Comparison of ENCODE assay signal across 13 cellular contexts in the genomic region with DNA sequence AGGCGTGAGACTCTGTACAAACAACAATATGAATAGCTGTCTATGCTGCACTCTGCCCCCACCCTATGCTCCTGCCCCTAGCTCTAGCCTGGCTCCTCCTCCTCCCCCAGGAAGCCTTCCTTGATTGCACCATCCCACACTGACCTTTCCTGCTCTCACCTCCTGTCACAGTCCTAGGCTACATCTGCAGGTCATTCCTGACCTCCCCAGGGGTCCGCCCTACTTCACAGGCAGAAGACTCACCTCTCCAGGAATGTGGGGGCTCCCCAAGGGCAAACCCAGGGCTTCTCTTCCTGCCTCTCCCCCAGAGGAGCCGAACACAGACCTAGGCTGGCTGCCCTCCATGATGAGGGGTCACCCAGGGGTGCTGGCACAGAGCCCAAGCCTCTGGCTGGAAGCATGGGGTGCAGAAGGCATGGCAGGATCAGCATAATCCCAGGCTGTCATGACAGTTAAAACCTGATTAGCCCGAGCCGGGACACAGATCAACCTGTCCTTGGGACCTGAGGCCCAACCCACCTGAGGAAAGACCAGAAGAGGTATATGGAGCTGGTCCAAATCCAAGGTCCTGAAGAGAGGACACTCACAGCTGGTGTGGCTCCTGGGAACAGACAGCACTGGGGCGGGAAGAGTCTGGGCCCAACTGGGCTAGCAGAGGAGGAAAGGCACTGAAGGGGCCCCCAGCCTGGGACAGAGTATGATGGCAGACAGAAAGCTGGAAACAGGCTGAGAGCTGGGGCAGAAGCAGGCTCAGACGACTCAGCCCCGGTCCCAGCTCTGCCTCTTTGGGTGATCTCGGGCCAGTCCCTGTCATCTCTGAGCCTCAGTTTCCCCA. TPM values are rescaled to one million over a fixed set of nuclear protein-coding genes. Genes with fewer than 3 reads are reported as not detected.
DNase-seq lines count a peak whose midpoint lies in the region; ATAC-seq, FAIRE-seq and TF ChIP-seq lines count a peak whose summit lies in the region.
"Had no signal": no experiment of that assay in that cellular context is flagged by ENCODE, and none has a peak within 500 bp of the region (broad histone marks: within the 10 kb centered on the region; RNA-seq: fewer than 3 reads in every experiment).

No MANE protein-coding gene starts in this region.

- WGBS in A549 (ENCODE audit: missing lambda C conversion rate): 88% methylated on average over 8 of the region's 9 CpGs

- no peak overlapping the region for H3K27ac ChIP-seq in A549
- H3K27ac ChIP-seq: gastrocnemius medialis, KMS-11 had no signal

- H3K36me3 Mint-ChIP-seq in activated B cell treated with CpG ODN at 0.5 μM for 24 hours (ENCODE audit: low read depth): peaks cover 87% of the 10 kb centered on the region
- H3K36me3 Mint-ChIP-seq in memory B cell: peaks cover 12% of the 10 kb centered on the region

- H3K4me1 ChIP-seq in A549: peaks cover 14% of the 10 kb centered on the region

- CTCF ChIA-PET in A549 (lab: Yijun Ruan, JAX): interaction anchor here (0.8 to 36.0 kb wide), 5 partner anchors 10 to 50 kb away, joined by 3 to 681 read pairs (median 6); a partner anchor contains a TSS
- CTCF ChIA-PET in activated B cell treated with CpG ODN at 0.5 μM for 24 hours (lab: Charles Lee): interaction anchor here (1.5 to 17.7 kb wide), 2 partner anchors 25 to 48 kb away, joined by 3 to 403 read pairs; no protein-coding TSS in a partner anchor

- POLR2A ChIA-PET in A549 (lab: Yijun Ruan, JAX) (no interaction called here), activated B cell treated with CpG ODN at 0.5 μM for 24 hours (lab: Charles Lee) (interaction anchor here (0.5 to 12.1 kb wide), 8 partner anchors 9 to 667 kb away, joined by 3 to 214 read pairs (median 6); no protein-coding TSS in a partner anchor)

- H3K4me1 Mint-ChIP-seq in activated B cell treated with CpG ODN at 0.5 μM for 24 hours (peaks cover 98% of the 10 kb centered on the region), memory B cell (peaks cover 76% of the 10 kb centered on the region)

- H3K27ac Mint-ChIP-seq in activated B cell treated with CpG ODN at 0.5 μM for 24 hours (peak overlapping the region; percentile 84), memory B cell (peak overlapping the region; percentile 90)

- H3K4me3 ChIP-seq in A549: no peak overlapping the region
- H3K4me3 ChIP-seq: gastrocnemius medialis had no signal

- ATAC-seq in A549 (no peak), activated B cell treated with CpG ODN at 0.5 μM for 24 hours (ENCODE audit: low read depth) (no peak), memory B cell (ENCODE audit: low read depth) (no peak)
- ATAC-seq: gastrocnemius medialis had no signal

- no peak for FAIRE-seq in A549 (lab: Jason Lieb, UNC)
- no peak for FAIRE-seq in D721Med (lab: Jason Lieb, UNC)
- FAIRE-seq: islet of Langerhans had no signal

- no peak for TF ChIP-seq EP300 in A549 (IDR thresholded peaks at IDR 0.05)

- peak overlapping the region; percentile 96 for H3K4me3 Mint-ChIP-seq in activated B cell treated with CpG ODN at 0.5 μM for 24 hours
- H3K4me3 Mint-ChIP-seq in memory B cell: peak overlapping the region; percentile 84

- H3K9me3 Mint-ChIP-seq in activated B cell treated with CpG ODN at 0.5 μM for 24 hours: no peaks in the 10 kb centered on the region
- H3K9me3 Mint-ChIP-seq in memory B cell: no peaks in the 10 kb centered on the region

- TF ChIP-seq CTCF in A549 (IDR thresholded peaks at IDR 0.05) (no peak), D721Med (IDR thresholded peaks at IDR 0.05; ENCODE audit: insufficient read depth, missing control alignments) (no peak), activated B cell treated with CpG ODN at 0.5 μM for 24 hours (IDR thresholded peaks at IDR 0.05) (no peak)

- no peak for TF ChIP-seq POLR2A in A549 (IDR thresholded peaks at IDR 0.05; ENCODE audit: low read length)

- intact Hi-C loops in activated B cell treated with CpG ODN at 0.5 μM for 24 hours (cut with micrococcal nuclease): no loop called here

- TF ChIP-seq RAD21 in A549 (conservative IDR thresholded peaks at IDR 0.05 in 1 of 2, IDR thresholded peaks at IDR 0.05 in 1 of 2): no peak

- no peak overlapping the region for H3K4me2 ChIP-seq in A549
- H3K4me2 ChIP-seq: KMS-11 had no signal

- no peaks in the 10 kb centered on the region for H3K27me3 Mint-ChIP-seq in activated B cell treated with CpG ODN at 0.5 μM for 24 hours
- H3K27me3 Mint-ChIP-seq in memory B cell: no peaks in the 10 kb centered on the region

- no peaks in the 10 kb centered on the region for H3K9me3 ChIP-seq in A549
- H3K9me3 ChIP-seq: gastrocnemius medialis had no signal

- DNase-seq in A549 (ENCODE audit: low read depth in 1 of 2, low spot score in 1 of 2): no peak
- peak; percentile 57 for DNase-seq in D721Med (ENCODE audit: insufficient read length, low spot score)
- DNase-seq in activated B cell treated with CpG ODN at 0.5 μM for 24 hours: no peak
- no peak for DNase-seq in memory B cell (ENCODE audit: low spot score in 2 of 2)
- no peak for DNase-seq in NCI-H1694 treated with DMSO at 0.1 percent for 48 hours (lab: John Stamatoyannopoulos, UW)
- DNase-seq in ecto neural progenitor cell (ENCODE audit: low spot score): no peak
- no peak for DNase-seq in occipital lobe (lab: John Stamatoyannopoulos, UW)
- no peak for DNase-seq in SW480 (ENCODE audit: low spot score)
- DNase-seq: gastrocnemius medialis, NCI-H146, NCI-H69 had no signal

TF ChIP-seq in A549, 52 proteins besides CTCF, POLR2A, EP300 and RAD21:
- peak; percentile 83 for TF ChIP-seq ZFP36 (IDR thresholded peaks at IDR 0.05; ENCODE audit: borderline replicate concordance, partially characterized antibody)
- TF ChIP-seq, protein P1, sequence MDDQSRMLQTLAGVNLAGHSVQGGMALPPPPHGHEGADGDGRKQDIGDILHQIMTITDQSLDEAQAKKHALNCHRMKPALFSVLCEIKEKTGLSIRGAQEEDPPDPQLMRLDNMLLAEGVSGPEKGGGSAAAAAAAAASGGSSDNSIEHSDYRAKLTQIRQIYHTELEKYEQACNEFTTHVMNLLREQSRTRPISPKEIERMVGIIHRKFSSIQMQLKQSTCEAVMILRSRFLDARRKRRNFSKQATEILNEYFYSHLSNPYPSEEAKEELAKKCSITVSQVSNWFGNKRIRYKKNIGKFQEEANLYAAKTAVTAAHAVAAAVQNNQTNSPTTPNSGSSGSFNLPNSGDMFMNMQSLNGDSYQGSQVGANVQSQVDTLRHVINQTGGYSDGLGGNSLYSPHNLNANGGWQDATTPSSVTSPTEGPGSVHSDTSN (IDR thresholded peaks at IDR 0.05): no peak

RNA-seq across cellular contexts. Expression of a gene that starts 5.9 kb away (rescaled TPM):
- polyA plus RNA-seq in A549 (2011; rRNA removed) (0.44 and 0.63 TPM in 2 replicates), A549 (2017; fragmentation: RNase III; extraction: RNeasy Plus Mini Kit Qiagen cat#74134 plus additional on column Dnase treatment) (1.2 to 1.7 TPM (median 1.7 TPM) in 3 replicates)
- 0.48 and 1.1 TPM in 2 replicates for polyA plus RNA-seq in A549 (2012; cell fraction: cytosol; rRNA removed)
- polyA plus RNA-seq in A549 (2012; cell fraction: nucleus; rRNA removed): 3.1 and 4.8 TPM in 2 replicates
- 0.66 and 1.4 TPM in 2 replicates for polyA minus RNA-seq in A549 (2011; rRNA and poly(A)+ RNA removed)
- total RNA-seq in activated B cell treated with CpG ODN at 0.5 μM for 24 hours (159 and 178 TPM in 2 replicates), occipital lobe (51.5 TPM)

RNA-seq across cellular contexts. Expression of a gene that starts 33.1 kb away (rescaled TPM):
- polyA plus RNA-seq in A549 (2011; rRNA removed): 48.5 and 62.4 TPM in 2 replicates
- 38.9 and 55.9 TPM in 2 replicates for polyA plus RNA-seq in A549 (2012; cell fraction: cytosol; rRNA removed)
- polyA plus RNA-seq in A549 (2012; cell fraction: nucleus; rRNA removed): 38.6 and 44.8 TPM in 2 replicates
- polyA plus RNA-seq in A549 (2017; fragmentation: RNase III; extraction: RNeasy Plus Mini Kit Qiagen cat#74134 plus additional on column Dnase treatment): 31.0 to 35.3 TPM (median 32.6 TPM) in 3 replicates
- 41.1 and 56.9 TPM in 2 replicates for polyA minus RNA-seq in A549 (2011; rRNA and poly(A)+ RNA removed)
- total RNA-seq in activated B cell treated with CpG ODN at 0.5 μM for 24 hours: 40.6 and 48.8 TPM in 2 replicates
- total RNA-seq in occipital lobe: 31.2 TPM
